ENCODE assay signal across 10 cellular contexts in genomic region chr1:181113061-181113695, GRCh38. TPM values are rescaled to one million over a fixed set of nuclear protein-coding genes. Genes with fewer than 3 reads are reported as not detected.
A peak's percentile ranks its signal among the peaks of the same experiment; 100 is the strongest.
DNase-seq lines count a peak whose midpoint lies in the region; ATAC-seq and TF ChIP-seq lines count a peak whose summit lies in the region.
"Had no signal": no experiment of that assay in that cellular context is flagged by ENCODE, and none has a peak within 500 bp of the region (broad histone marks: within the 10 kb centered on the region; RNA-seq: fewer than 3 reads in every experiment).

No MANE protein-coding gene starts in this region.

- no peak for TF ChIP-seq CTCF in brain microvascular endothelial cell (IDR thresholded peaks at IDR 0.05; ENCODE audit: low read depth, low read length, missing control alignments)
- TF ChIP-seq CTCF in vagina (IDR thresholded peaks at IDR 0.05) = no peak
- TF ChIP-seq CTCF in prostate gland (IDR thresholded peaks at IDR 0.05) = no peak

- WGBS in prostate gland = 53% methylated on average over 7 of the region's 7 CpGs

- H3K9me3 ChIP-seq in vagina = no peaks in the 10 kb centered on the region
- H3K9me3 ChIP-seq in prostate gland = no peaks in the 10 kb centered on the region
- H3K9me3 ChIP-seq: spleen had no signal

- in situ Hi-C loops in brain microvascular endothelial cell (cut with HindIII; ENCODE audit: low pct_ligation_motif_present, low sequenced_read_pairs) = no loop called here

- peak; percentile 46 for DNase-seq in NCI-H510A (lab: John Stamatoyannopoulos, UW)
- no peak for DNase-seq in NCI-H510A treated with DMSO at 0.1 percent for 48 hours (lab: John Stamatoyannopoulos, UW)
- no peak for DNase-seq in brain microvascular endothelial cell
- peak; percentile 61 for DNase-seq in kidney tubule cell (ENCODE audit: low spot score)
- DNase-seq in vagina (ENCODE audit: extremely low spot score in 2 of 2) = no peak
- no peak for DNase-seq in DMS153 treated with DMSO at 0.1 percent for 48 hours (lab: John Stamatoyannopoulos, UW; ENCODE audit: unreplicated experiment)
- DNase-seq in prostate gland (ENCODE audit: low spot score) = no peak
- DNase-seq: activated naive CD4-positive, alpha-beta T cell treated with anti-CD3 and anti-CD28 coated beads, Interleukin-2, amount 10 ng/mL, durations not matched to agents 7 days and 5 days; spleen had no signal

- intact Hi-C loops in vagina (cut with DNase I) = no loop called here
- intact Hi-C loops in prostate gland (cut with DNase I) = no loop called here

- no peaks in the 10 kb centered on the region for H3K27me3 ChIP-seq in brain microvascular endothelial cell (replicated peaks)
- no peaks in the 10 kb centered on the region for H3K27me3 ChIP-seq in vagina
- no peaks in the 10 kb centered on the region for H3K27me3 ChIP-seq in prostate gland (replicated peaks; ENCODE audit: insufficient read depth)
- H3K27me3 ChIP-seq: spleen had no signal

- TF ChIP-seq POLR2A in vagina (IDR thresholded peaks at IDR 0.05) (no peak), prostate gland (IDR thresholded peaks at IDR 0.05) (no peak)

- H3K4me1 ChIP-seq in vagina = peaks cover 33% of the 10 kb centered on the region
- H3K4me1 ChIP-seq in prostate gland (replicated peaks) = no peaks in the 10 kb centered on the region

- H3K27ac ChIP-seq in brain microvascular endothelial cell (peak overlapping the region; percentile 65), vagina (peak overlapping the region; percentile 72), prostate gland (peak overlapping the region in 1 of 2 donors; percentile 19)

- H3K4me3 ChIP-seq in brain microvascular endothelial cell (ENCODE audit: low read depth, low read length) (no peak overlapping the region), vagina (no peak overlapping the region), prostate gland (no peak overlapping the region)
- H3K4me3 ChIP-seq: spleen had no signal

- no peak for ATAC-seq in GM18511 (IDR thresholded peaks at IDR 0.05; ENCODE audit: unreplicated experiment)

- H3K36me3 ChIP-seq in brain microvascular endothelial cell (replicated peaks) (no peaks in the 10 kb centered on the region), vagina (no peaks in the 10 kb centered on the region), prostate gland (no peaks in the 10 kb centered on the region)
- H3K36me3 ChIP-seq: spleen had no signal

RNA-seq across cellular contexts. Expression of gene IER5, which starts 24.7 kb away (rescaled TPM):
- total RNA-seq in vagina = 13.0 TPM
- total RNA-seq in prostate gland = 10 to 100 TPM; 10.3 to 14.3 TPM

Comparison
In these comparisons a context has a peak if more than half of its experiments do, and no peak if none do; other contexts are left out.
1. DNase-seq: peak in NCI-H510A (single experiment) and kidney tubule cell (single experiment); none in NCI-H510A treated with DMSO at 0.1 percent for 48 hours (single experiment), brain microvascular endothelial cell (single experiment), vagina (0 of 2), DMS153 treated with DMSO at 0.1 percent for 48 hours (single experiment) and prostate gland (single experiment).